Comparison of ENCODE assay signal across 27 cellular contexts in the genomic region with DNA sequence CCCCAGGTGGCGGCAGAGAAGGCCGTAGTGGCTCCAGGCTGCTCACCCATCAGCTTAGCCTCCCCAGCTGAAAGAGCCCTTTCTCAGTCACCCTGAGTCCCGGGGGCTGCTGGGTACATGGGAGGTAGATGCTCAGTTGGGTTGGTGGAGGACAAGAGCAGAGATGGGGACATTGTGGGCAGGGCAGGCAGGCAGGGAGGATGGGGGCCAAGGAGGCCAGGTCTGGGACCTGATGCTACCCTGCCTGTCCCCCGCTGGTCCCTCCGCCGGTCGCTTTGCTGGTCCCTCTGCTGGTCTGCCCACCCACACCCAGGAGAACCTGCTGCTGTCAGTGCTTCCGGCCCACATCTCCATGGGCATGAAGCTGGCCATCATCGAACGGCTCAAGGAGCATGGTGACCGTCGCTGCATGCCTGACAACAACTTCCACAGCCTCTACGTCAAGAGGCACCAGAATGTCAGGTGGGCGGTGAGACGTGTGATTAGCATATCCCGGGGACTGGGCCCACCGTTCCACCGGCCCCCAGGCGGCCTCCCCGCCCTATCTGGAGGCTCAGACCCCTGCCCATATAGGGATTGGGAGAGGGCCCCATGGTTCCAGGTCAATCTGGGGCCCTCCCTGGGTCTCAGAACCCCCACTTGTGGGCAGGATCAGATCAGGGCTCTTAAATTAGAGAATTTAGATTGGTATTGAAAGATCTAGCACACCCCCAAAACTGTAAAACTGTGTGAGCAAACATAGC.
"Had no signal": no experiment of that assay in that cellular context is flagged by ENCODE, and none has a peak within 500 bp of the region (broad histone marks: within the 10 kb centered on the region; RNA-seq: fewer than 3 reads in every experiment).

No MANE protein-coding gene starts in this region.

- H3K27me3 Mint-ChIP-seq: activated naive CD4-positive, alpha-beta T cell treated with anti-CD3 and anti-CD28 coated beads, Interleukin-2, amount 50 U/mL, for 24 hours; progenitor cell of endocrine pancreas had no signal

- ATAC-seq: body of pancreas, foreskin keratinocyte, left colon, lower lobe of right lung, mucosa of descending colon, WTC11 had no signal

- H3K27me3 ChIP-seq: body of pancreas, cardiac muscle cell, foreskin keratinocyte, hepatocyte, upper lobe of left lung had no signal

- H3K4me1 Mint-ChIP-seq: neural crest cell had no signal

- H3K4me1 ChIP-seq: body of pancreas, foreskin keratinocyte, lower lobe of right lung, upper lobe of left lung had no signal

- H3K36me3 ChIP-seq: cardiac muscle cell had no signal

- DNase-seq: activated CD4-positive, alpha-beta T cell treated with anti-CD3 and anti-CD28 coated beads for 4 hours; activated CD4-positive, alpha-beta T cell treated with anti-CD3 and anti-CD28 coated beads, Interleukin-2, amount 50 U/mL, for 48 hours; activated CD8-positive, alpha-beta memory T cell treated with anti-CD3 and anti-CD28 coated beads, Interleukin-2, amount 50 U/mL, for 48 hours; activated effector memory CD4-positive, alpha-beta T cell treated with anti-CD3 and anti-CD28 coated beads, Interleukin-2, amount 50 U/mL, for 16 hours; activated T-cell treated with anti-CD3 and anti-CD28 coated beads, Interleukin-2, amount 50 U/mL, for 48 hours; anterior cingulate cortex; body of pancreas; dermis blood vessel endothelial cell; effector CD8-positive, alpha-beta T cell; foreskin keratinocyte; left colon; mesendoderm; retina; stimulated activated CD4-positive, alpha-beta T cell treated with anti-CD3 and anti-CD28 coated beads, Interleukin-2, amount 100 ng/mL, for 48 hours; stimulated activated CD8-positive, alpha-beta memory T cell treated with anti-CD3 and anti-CD28 coated beads, Interleukin-4, amount 100 ng/mL, for 48 hours; stimulated activated naive CD4-positive, alpha-beta T cell treated with Interleukin-2 at 50 U/mL for 16 hours; T1000; upper lobe of left lung had no signal

- H3K27ac ChIP-seq: body of pancreas, cardiac muscle cell, foreskin keratinocyte, hepatocyte, lower lobe of right lung, upper lobe of left lung had no signal

- H3K9me3 ChIP-seq: body of pancreas, lower lobe of right lung, mucosa of descending colon, upper lobe of left lung had no signal

- H3K27ac Mint-ChIP-seq: activated naive CD4-positive, alpha-beta T cell treated with anti-CD3 and anti-CD28 coated beads, Interleukin-2, amount 50 U/mL, for 24 hours; progenitor cell of endocrine pancreas; T-helper 1 cell treated with Interleukin-12 subunit alpha and Interleukin-12 subunit beta and Interleukin-4 antibody, amounts not matched to agents 30 μg/mL and 1 μg/mL, for 36 hours; WTC11 had no signal

- H3K4me3 Mint-ChIP-seq: activated naive CD4-positive, alpha-beta T cell treated with anti-CD3 and anti-CD28 coated beads, Interleukin-2, amount 50 U/mL, for 24 hours; neural crest cell; T-helper 1 cell treated with Interleukin-12 subunit alpha and Interleukin-12 subunit beta and Interleukin-4 antibody, amounts not matched to agents 30 μg/mL and 1 μg/mL, for 36 hours; WTC11 had no signal

- H3K4me3 ChIP-seq: body of pancreas, cardiac muscle cell, hepatocyte, lower lobe of right lung, mucosa of descending colon, upper lobe of left lung had no signal

- H3K36me3 Mint-ChIP-seq: WTC11 had no signal

- H2AFZ ChIP-seq: hepatocyte had no signal

- H3K9me3 Mint-ChIP-seq: activated naive CD4-positive, alpha-beta T cell treated with anti-CD3 and anti-CD28 coated beads, Interleukin-2, amount 50 U/mL, for 24 hours; neural crest cell; T-helper 1 cell treated with Interleukin-12 subunit alpha and Interleukin-12 subunit beta and Interleukin-4 antibody, amounts not matched to agents 30 μg/mL and 1 μg/mL, for 36 hours; WTC11 had no signal

- H3K4me2 ChIP-seq: hepatocyte had no signal

- H3K79me2 ChIP-seq: hepatocyte had no signal
